31 cellular contexts compared by ENCODE assay signal in genomic region chr19:48175578-48175977, GRCh38. TPM values are rescaled to one million over a fixed set of nuclear protein-coding genes. Genes with fewer than 3 reads are reported as not detected.
A peak's percentile ranks its signal among the peaks of the same experiment; 100 is the strongest.
DNase-seq lines count a peak whose midpoint lies in the region; ATAC-seq, FAIRE-seq and TF ChIP-seq lines count a peak whose summit lies in the region.
"Had no signal": no experiment of that assay in that cellular context is flagged by ENCODE, and none has a peak within 500 bp of the region (broad histone marks: within the 10 kb centered on the region; RNA-seq: fewer than 3 reads in every experiment).

No MANE protein-coding gene starts in this region.

- H3K27me3 Mint-ChIP-seq in activated T-helper 17 cell treated with anti-CD3 and anti-CD28 coated beads, Interleukin-2, amount 50 U/mL, for 72 hours: no peaks in the 10 kb centered on the region
- H3K27me3 Mint-ChIP-seq: activated CD8-positive, alpha-beta memory T cell treated with anti-CD3 and anti-CD28 coated beads, Interleukin-2, amount 10 ng/mL, durations not matched to agents 7 days and 5 days; activated naive CD4-positive, alpha-beta T cell treated with anti-CD3 and anti-CD28 coated beads, Interleukin-2, amount 50 U/mL, for 24 hours; CD4-positive, alpha-beta memory T cell; IgD-negative memory B cell had no signal

- H3K27me3 ChIP-seq in neutrophil: no peaks in the 10 kb centered on the region
- H3K27me3 ChIP-seq: esophagus squamous epithelium, sigmoid colon, testis had no signal

- H3K4me3 ChIP-seq in neutrophil (ENCODE audit: low read depth in 1 of 2, low read length in 1 of 2): no peak overlapping the region
- H3K4me3 ChIP-seq: esophagus squamous epithelium, lower lobe of right lung, mucosa of descending colon, psoas muscle, sigmoid colon, testis had no signal

- peak overlapping the region; percentile 53 for H3K27ac Mint-ChIP-seq in activated T-helper 17 cell treated with anti-CD3 and anti-CD28 coated beads, Interleukin-2, amount 50 U/mL, for 72 hours
- H3K27ac Mint-ChIP-seq: activated CD8-positive, alpha-beta memory T cell treated with anti-CD3 and anti-CD28 coated beads, Interleukin-2, amount 10 ng/mL, durations not matched to agents 7 days and 5 days; activated naive CD4-positive, alpha-beta T cell treated with anti-CD3 and anti-CD28 coated beads, Interleukin-2, amount 50 U/mL, for 24 hours; endodermal cell had no signal

- TF ChIP-seq POLR2A in GM12892 (IDR thresholded peaks at IDR 0.05; ENCODE audit: low read depth, low read length): no peak

- FAIRE-seq in GM12892 (lab: Jason Lieb, UNC): no peak
- FAIRE-seq: H1, RCC 7860 had no signal

- peaks cover 29 to 34% of the 10 kb centered on the region in 2 experiments for H3K4me1 ChIP-seq in neutrophil (ENCODE audit: control insufficient read depth in 1 of 2, insufficient read depth in 1 of 2, low read depth in 1 of 2, low read length in 1 of 2)

- ATAC-seq in activated T-helper 17 cell treated with anti-CD3 and anti-CD28 coated beads, Interleukin-2, amount 50 U/mL, for 72 hours (replicated peaks): no peak
- no peak for ATAC-seq in HG02870 (IDR thresholded peaks at IDR 0.05; ENCODE audit: unreplicated experiment)
- ATAC-seq: activated CD8-positive, alpha-beta memory T cell treated with anti-CD3 and anti-CD28 coated beads, Interleukin-2, amount 10 ng/mL, durations not matched to agents 7 days and 5 days; lower lobe of right lung; mucosa of descending colon; psoas muscle; stimulated activated naive CD8-positive, alpha-beta T cell treated with anti-CD3 and anti-CD28 coated beads, Interleukin-15, Interleukin-2, amounts not matched to agents 100 U/mL and 50 U/mL, for 24 hours had no signal

- H3K27ac ChIP-seq in neutrophil: peak overlapping the region; percentile 53
- H3K27ac ChIP-seq: esophagus squamous epithelium, lower lobe of right lung, psoas muscle, sigmoid colon, testis had no signal

- H3K36me3 Mint-ChIP-seq in activated T-helper 17 cell treated with anti-CD3 and anti-CD28 coated beads, Interleukin-2, amount 50 U/mL, for 72 hours (ENCODE audit: low read depth): peaks cover 57% of the 10 kb centered on the region

- H3K36me3 ChIP-seq in neutrophil: peaks cover 5% of the 10 kb centered on the region

- H3K4me1 Mint-ChIP-seq in activated T-helper 17 cell treated with anti-CD3 and anti-CD28 coated beads, Interleukin-2, amount 50 U/mL, for 72 hours: peaks cover 28% of the 10 kb centered on the region

- no peak overlapping the region for H3K4me3 Mint-ChIP-seq in activated T-helper 17 cell treated with anti-CD3 and anti-CD28 coated beads, Interleukin-2, amount 50 U/mL, for 72 hours
- H3K4me3 Mint-ChIP-seq: activated CD8-positive, alpha-beta memory T cell treated with anti-CD3 and anti-CD28 coated beads, Interleukin-2, amount 10 ng/mL, durations not matched to agents 7 days and 5 days; activated naive CD4-positive, alpha-beta T cell treated with anti-CD3 and anti-CD28 coated beads, Interleukin-2, amount 50 U/mL, for 24 hours; CD4-positive, alpha-beta memory T cell; endodermal cell had no signal

- TF ChIP-seq CTCF in neutrophil (IDR thresholded peaks at IDR 0.05): no peak

- DNase-seq in SKM-1 treated with dmso at 0.1 percent for 144 hours (lab: John Stamatoyannopoulos, UW; ENCODE audit: unreplicated experiment): peak; percentile 37
- no peak for DNase-seq in SKM-1 (lab: John Stamatoyannopoulos, UW; ENCODE audit: unreplicated experiment)
- DNase-seq in Kasumi-1 (lab: John Stamatoyannopoulos, UW): peak; percentile 40 to 59
- no peak for DNase-seq in effector CD4-positive, alpha-beta T cell
- no peak for DNase-seq in GM12892 (ENCODE audit: insufficient read length)
- DNase-seq: 8988T; activated CD4-positive, alpha-beta T cell treated with anti-CD3 and anti-CD28 coated beads for 48 hours; activated CD8-positive, alpha-beta memory T cell treated with anti-CD3 and anti-CD28 coated beads, Interleukin-2, amount 10 ng/mL, durations not matched to agents 7 days and 5 days; anterior cingulate cortex; caudate nucleus; CD4-positive, alpha-beta memory T cell; cortex of kidney; endodermal cell; esophagus squamous epithelium; foreskin melanocyte; lower lobe of right lung; mucosa of descending colon; NCI-H1417; NCI-H345; psoas muscle; sigmoid colon; stimulated activated CD4-positive, alpha-beta T cell treated with anti-CD3 and anti-CD28 coated beads, Interleukin-15, amount 100 ng/mL, for 24 hours; stimulated activated naive CD8-positive, alpha-beta T cell treated with anti-CD3 and anti-CD28 coated beads, Interleukin-15, Interleukin-2, amounts not matched to agents 100 U/mL and 50 U/mL, for 24 hours; testis had no signal

- H3K9me3 ChIP-seq in neutrophil: no peaks in the 10 kb centered on the region
- H3K9me3 ChIP-seq: esophagus squamous epithelium, lower lobe of right lung, mucosa of descending colon, psoas muscle, sigmoid colon, testis had no signal

- H3K9me3 Mint-ChIP-seq in activated T-helper 17 cell treated with anti-CD3 and anti-CD28 coated beads, Interleukin-2, amount 50 U/mL, for 72 hours: no peaks in the 10 kb centered on the region
- H3K9me3 Mint-ChIP-seq: activated naive CD4-positive, alpha-beta T cell treated with anti-CD3 and anti-CD28 coated beads, Interleukin-2, amount 50 U/mL, for 24 hours; CD4-positive, alpha-beta memory T cell; IgD-negative memory B cell had no signal

RNA-seq across cellular contexts. Expression of gene ZSWIM9, which starts 5.1 kb away (rescaled TPM):
- 10 to 100 TPM in 1 of 2 donors, 1 to 10 TPM in 1; 9.9 to 11.3 TPM for total RNA-seq in activated T-helper 17 cell treated with anti-CD3 and anti-CD28 coated beads, Interleukin-2, amount 50 U/mL, for 72 hours
- 3.6 TPM for polyA plus RNA-seq in GM12892 (2012; ENCODE audit: missing spikeins)

RNA-seq across cellular contexts. Expression of gene LIG1, which starts 5.4 kb away (rescaled TPM):
- 100 to 1,000 TPM; 154 to 206 TPM for total RNA-seq in activated T-helper 17 cell treated with anti-CD3 and anti-CD28 coated beads, Interleukin-2, amount 50 U/mL, for 72 hours
- 67.7 TPM for polyA plus RNA-seq in GM12892 (2012; ENCODE audit: missing spikeins)

Comparison
In these comparisons a context has a peak if more than half of its experiments do, and no peak if none do; other contexts are left out.
1. DNase-seq: peak in SKM-1 treated with dmso at 0.1 percent for 144 hours (single experiment) and Kasumi-1 (2 of 2); none in SKM-1 (single experiment), effector CD4-positive, alpha-beta T cell (single experiment) and GM12892 (single experiment).